ENCODE assay signal across 8 cellular contexts in genomic region chr6:27388293-27389197, GRCh38. TPM values are rescaled to one million over a fixed set of nuclear protein-coding genes. Genes with fewer than 3 reads are reported as not detected.
A peak's percentile ranks its signal among the peaks of the same experiment; 100 is the strongest.
DNase-seq lines count a peak whose midpoint lies in the region; ATAC-seq and TF ChIP-seq lines count a peak whose summit lies in the region.

Gene ZNF391 (plus strand): TSS chr6:27388759. CDS start chr6:27400371, 11,612 bp downstream.

- peak; percentile 83 for TF ChIP-seq POLR2A in GM19099 (IDR thresholded peaks at IDR 0.05; ENCODE audit: extremely low read depth, insufficient read length, low read depth)

- peaks cover 2% of the 10 kb centered on the region for H3K36me3 Mint-ChIP-seq in activated CD8-positive, alpha-beta T cell treated with anti-CD3 and anti-CD28 coated beads, Interleukin-2, amount 10 ng/mL, durations not matched to agents 7 days and 5 days (ENCODE audit: low read depth)
- H3K36me3 Mint-ChIP-seq in effector memory CD8-positive, alpha-beta T cell (ENCODE audit: insufficient read depth) = peaks cover 5% of the 10 kb centered on the region
- H3K36me3 Mint-ChIP-seq in memory B cell = peaks cover 2% of the 10 kb centered on the region

- peak within 1 kb of the TSS; percentile 80 for H3K4me3 Mint-ChIP-seq in activated CD8-positive, alpha-beta T cell treated with anti-CD3 and anti-CD28 coated beads, Interleukin-2, amount 10 ng/mL, durations not matched to agents 7 days and 5 days
- peak within 1 kb of the TSS; percentile 95 to 97 for H3K4me3 Mint-ChIP-seq in effector memory CD8-positive, alpha-beta T cell
- H3K4me3 Mint-ChIP-seq in memory B cell = peak within 1 kb of the TSS; percentile 97

- H3K27ac Mint-ChIP-seq in activated CD8-positive, alpha-beta T cell treated with anti-CD3 and anti-CD28 coated beads, Interleukin-2, amount 10 ng/mL, durations not matched to agents 7 days and 5 days = peak within 1 kb of the TSS; percentile 90
- peak within 1 kb of the TSS; percentile 87 to 91 for H3K27ac Mint-ChIP-seq in effector memory CD8-positive, alpha-beta T cell
- peak within 1 kb of the TSS; percentile 93 for H3K27ac Mint-ChIP-seq in memory B cell

- H3K36me3 ChIP-seq in BLaER1 = no peaks in the 10 kb centered on the region

- peaks cover 4% of the 10 kb centered on the region for H3K9me3 Mint-ChIP-seq in activated CD8-positive, alpha-beta T cell treated with anti-CD3 and anti-CD28 coated beads, Interleukin-2, amount 10 ng/mL, durations not matched to agents 7 days and 5 days (ENCODE audit: insufficient read depth)
- H3K9me3 Mint-ChIP-seq in effector memory CD8-positive, alpha-beta T cell = no peaks in the 10 kb centered on the region
- peaks cover 4% of the 10 kb centered on the region for H3K9me3 Mint-ChIP-seq in memory B cell

- DNase-seq in NCI-H748 (lab: John Stamatoyannopoulos, UW; ENCODE audit: unreplicated experiment) (peak; percentile 95), memory B cell (ENCODE audit: low spot score in 2 of 2) (peak; percentile 70 to 79)
- DNase-seq in activated CD8-positive, alpha-beta T cell treated with anti-CD3 and anti-CD28 coated beads, Interleukin-2, amount 10 ng/mL, durations not matched to agents 7 days and 5 days = peak; percentile 72
- peak; percentile 50 to 63 (median 55) for DNase-seq in effector memory CD8-positive, alpha-beta T cell
- peak; percentile 35 for DNase-seq in stimulated activated CD8-positive, alpha-beta memory T cell treated with anti-CD3 and anti-CD28 coated beads, Interleukin-12 subunit alpha, Interleukin-12 subunit beta, amount 100 ng/mL, for 24 hours (ENCODE audit: extremely low read depth)

- peak within 1 kb of the TSS; percentile 73 for H3K4me2 ChIP-seq in BLaER1

- H3K4me1 ChIP-seq in BLaER1 = no peaks in the 10 kb centered on the region

- H3K4me1 Mint-ChIP-seq in activated CD8-positive, alpha-beta T cell treated with anti-CD3 and anti-CD28 coated beads, Interleukin-2, amount 10 ng/mL, durations not matched to agents 7 days and 5 days (ENCODE audit: low read depth) = peaks cover 15% of the 10 kb centered on the region
- H3K4me1 Mint-ChIP-seq in effector memory CD8-positive, alpha-beta T cell (ENCODE audit: low read depth in 2 of 2) = peaks cover 11 to 12% of the 10 kb centered on the region in 2 donors
- H3K4me1 Mint-ChIP-seq in memory B cell = peaks cover 14% of the 10 kb centered on the region

- no peaks in the 10 kb centered on the region for H3K27me3 ChIP-seq in BLaER1

- H4K20me1 ChIP-seq in BLaER1 = no peaks in the 10 kb centered on the region

- peaks cover 10% of the 10 kb centered on the region for H3K9me3 ChIP-seq in BLaER1

- POLR2A ChIA-PET in activated CD8-positive, alpha-beta T cell treated with anti-CD3 and anti-CD28 coated beads, Interleukin-2, amount 10 ng/mL, durations not matched to agents 7 days and 5 days (lab: Charles Lee) = interaction anchor here (0.6 to 1.0 kb wide), 3 partner anchors 49 to 1477 kb away, joined by 3 to 4 read pairs (median 3); partner anchors contain the start of gene ZNF184

- ATAC-seq in HG03439 (IDR thresholded peaks at IDR 0.05; ENCODE audit: unreplicated experiment) (peak; percentile 94), memory B cell (ENCODE audit: low read depth) (peak; percentile 86)
- peak; percentile 95 for ATAC-seq in activated CD8-positive, alpha-beta T cell treated with anti-CD3 and anti-CD28 coated beads, Interleukin-2, amount 10 ng/mL, durations not matched to agents 7 days and 5 days
- peak; percentile 83 for ATAC-seq in effector memory CD8-positive, alpha-beta T cell (replicated peaks)

- H3K27me3 Mint-ChIP-seq in activated CD8-positive, alpha-beta T cell treated with anti-CD3 and anti-CD28 coated beads, Interleukin-2, amount 10 ng/mL, durations not matched to agents 7 days and 5 days (ENCODE audit: low read depth) = peaks cover 8% of the 10 kb centered on the region
- H3K27me3 Mint-ChIP-seq in effector memory CD8-positive, alpha-beta T cell = peaks cover under 1 to 5% of the 10 kb centered on the region in 2 donors
- no peaks in the 10 kb centered on the region for H3K27me3 Mint-ChIP-seq in memory B cell

- peak within 1 kb of the TSS; percentile 77 for H3K9ac ChIP-seq in BLaER1

- CTCF ChIA-PET in activated CD8-positive, alpha-beta T cell treated with anti-CD3 and anti-CD28 coated beads, Interleukin-2, amount 10 ng/mL, durations not matched to agents 7 days and 5 days (lab: Charles Lee) = interaction anchor here (0.7 to 1.3 kb wide), 4 partner anchors 15 to 364 kb away, joined by 3 to 4 read pairs (median 3); no protein-coding TSS in a partner anchor

- peak within 1 kb of the TSS; percentile 72 for H3K4me3 ChIP-seq in BLaER1

- H3K27ac ChIP-seq in BLaER1 = peak within 1 kb of the TSS; percentile 74

RNA-seq across cellular contexts. Expression of gene ZNF391, which starts in this region (rescaled TPM):
- 1 to 10 TPM; 1.1 to 1.9 TPM for total RNA-seq in activated CD8-positive, alpha-beta T cell treated with anti-CD3 and anti-CD28 coated beads, Interleukin-2, amount 10 ng/mL, durations not matched to agents 7 days and 5 days

Comparison
In these comparisons a context has a peak if more than half of its experiments do, and no peak if none do; other contexts are left out.
1. Peak in every context shown above with its lines: DNase-seq, ATAC-seq, H3K4me3 ChIP-seq and H3K27ac ChIP-seq.
2. DNase-seq: peak in every context shown above with its lines; median percentile 95 in NCI-H748; 74 in memory B cell; 72 in activated CD8-positive, alpha-beta T cell treated with anti-CD3 and anti-CD28 coated beads, Interleukin-2, amount 10 ng/mL, durations not matched to agents 7 days and 5 days; 55 in effector memory CD8-positive, alpha-beta T cell; 35 in stimulated activated CD8-positive, alpha-beta memory T cell treated with anti-CD3 and anti-CD28 coated beads, Interleukin-12 subunit alpha, Interleukin-12 subunit beta, amount 100 ng/mL, for 24 hours.